In the genomic region with DNA sequence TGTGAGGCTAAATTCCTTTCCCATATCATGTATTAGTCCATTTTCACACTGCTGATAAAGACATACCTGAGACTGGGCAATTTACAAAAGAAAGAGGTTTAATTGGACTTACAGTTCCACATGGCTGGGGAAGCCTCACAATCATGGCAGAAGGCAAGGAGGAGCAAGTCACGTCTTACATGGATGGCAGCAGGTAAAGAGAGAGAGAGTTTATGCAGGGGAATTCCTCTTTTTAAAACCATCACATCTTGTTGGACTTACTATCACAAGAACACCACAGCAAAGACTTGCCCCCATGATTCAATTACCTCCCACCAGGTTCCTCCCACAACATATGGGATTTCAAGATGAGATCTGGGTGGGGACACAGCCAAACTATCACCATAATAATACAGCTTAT, we compare ENCODE assay signal across 4 cellular contexts. TPM values are rescaled to one million over a fixed set of nuclear protein-coding genes. Genes with fewer than 3 reads are reported as not detected.
"Had no signal": no experiment of that assay in that cellular context is flagged by ENCODE, and none has a peak within 500 bp of the region (broad histone marks: within the 10 kb centered on the region; RNA-seq: fewer than 3 reads in every experiment).

No MANE protein-coding gene starts in this region.

RNA-seq across cellular contexts. Expression of a gene that starts 37.8 kb away (rescaled TPM):
- total RNA-seq: LHCN-M2, MCF 10A, NCI-H460 had no signal

RNA-seq across cellular contexts. Expression of a gene that starts 56.4 kb away (rescaled TPM):
- total RNA-seq: LHCN-M2, M059J, MCF 10A, NCI-H460 had no signal
